ENCODE assay signal across 8 cellular contexts in genomic region chr5:73448072-73448432, GRCh38. TPM values are rescaled to one million over a fixed set of nuclear protein-coding genes. Genes with fewer than 3 reads are reported as not detected.
DNase-seq lines count a peak whose midpoint lies in the region; TF ChIP-seq lines count a peak whose summit lies in the region.

No MANE protein-coding gene starts in this region.

- H3K4me2 ChIP-seq in mesendoderm (ENCODE audit: low read length): peak overlapping the region; percentile 77

- WGBS in HUES64: under 1% methylated on average over 47 of the region's 48 CpGs
- no CpG with 5 or more reads among the region's 48 CpGs for WGBS in mesendoderm (ENCODE audit: extremely low coverage, insufficient coverage, low lambda C conversion rate)

- H2AK5ac ChIP-seq in mesendoderm (ENCODE audit: low read length): no peak overlapping the region

- DNase-seq in NCI-H748 (lab: John Stamatoyannopoulos, UW; ENCODE audit: unreplicated experiment): peak; percentile 74
- no peak for DNase-seq in NCI-H748 treated with DMSO at 0.1 percent for 48 hours (lab: John Stamatoyannopoulos, UW)
- peak in 1 of 2 donors; percentile 65 for DNase-seq in ascending aorta (ENCODE audit: low spot score in 2 of 2)
- peak; percentile 26 for DNase-seq in mesendoderm
- no peak for DNase-seq in NCI-H2081 treated with DMSO at 0.1 percent for 48 hours (lab: John Stamatoyannopoulos, UW)
- no peak for DNase-seq in C1 segment of cervical spinal cord (lab: John Stamatoyannopoulos, UW)
- DNase-seq in dedifferentiated amniotic fluid mesenchymal stem cell (ENCODE audit: extremely low spot score): no peak

- no peak overlapping the region for H2BK120ac ChIP-seq in mesendoderm (ENCODE audit: low read depth, low read length)

- no peak overlapping the region for H3K4ac ChIP-seq in mesendoderm (ENCODE audit: low read depth, low read length)

- no peaks in the 10 kb centered on the region for H3K9me3 ChIP-seq in HUES64 (ENCODE audit: insufficient read depth, low read depth, low read length)
- H3K9me3 ChIP-seq in ascending aorta: no peaks in the 10 kb centered on the region

- no peaks in the 10 kb centered on the region for H3K79me2 ChIP-seq in mesendoderm (ENCODE audit: control insufficient read depth, insufficient read depth, low read length)

- intact Hi-C loops in ascending aorta (cut with DNase I): loop anchor here (2.0 to 5.0 kb wide), 2 partner anchors 29 to 49 kb away; partner anchors contain the start of gene BTF3

- no peak for TF ChIP-seq CTCF in ascending aorta (IDR thresholded peaks at IDR 0.05)

- no peak overlapping the region for H4K8ac ChIP-seq in mesendoderm (ENCODE audit: low read depth, low read length)

- H3K27me3 ChIP-seq in HUES64 (ENCODE audit: insufficient read depth, low read length) (peaks cover 96% of the 10 kb centered on the region), ascending aorta (no peaks in the 10 kb centered on the region), mesendoderm (ENCODE audit: insufficient read depth, low read length, poor library complexity) (peaks cover 55% of the 10 kb centered on the region)

- H3K36me3 ChIP-seq in HUES64 (ENCODE audit: insufficient read depth, low read length) (no peaks in the 10 kb centered on the region), ascending aorta (peaks cover 0 to 8% of the 10 kb centered on the region in 2 donors), mesendoderm (ENCODE audit: control insufficient read depth, insufficient read depth, low read length) (no peaks in the 10 kb centered on the region)

- H2BK5ac ChIP-seq in mesendoderm (ENCODE audit: low read length): no peak overlapping the region

- H3K56ac ChIP-seq in mesendoderm (ENCODE audit: low read length): peak overlapping the region; percentile 69

- H3K4me1 ChIP-seq in HUES64 (ENCODE audit: insufficient read depth, low read length) (peaks cover 13% of the 10 kb centered on the region), ascending aorta (peaks cover 3 to 13% of the 10 kb centered on the region in 2 donors), mesendoderm (ENCODE audit: control insufficient read depth, low read depth, low read length) (no peaks in the 10 kb centered on the region)

- H2BK15ac ChIP-seq in mesendoderm (replicated peaks; ENCODE audit: low read depth): no peak overlapping the region

- H3K9ac ChIP-seq in HUES64 (ENCODE audit: low read depth, low read length): no peak overlapping the region
- H3K9ac ChIP-seq in mesendoderm (ENCODE audit: low read length): no peak overlapping the region

- H3K18ac ChIP-seq in mesendoderm (ENCODE audit: low read length): no peak overlapping the region

- H3K23ac ChIP-seq in mesendoderm (ENCODE audit: low read length): no peak overlapping the region

- no peaks in the 10 kb centered on the region for H3K79me1 ChIP-seq in mesendoderm (ENCODE audit: low read length)

- no peak overlapping the region for H4K5ac ChIP-seq in mesendoderm (ENCODE audit: low read length)

- H3K27ac ChIP-seq in HUES64 (ENCODE audit: low read depth, low read length) (no peak overlapping the region), ascending aorta (peak overlapping the region; percentile 89 to 96), mesendoderm (ENCODE audit: low read depth, low read length) (no peak overlapping the region)

- peak overlapping the region; percentile 48 for H3K4me3 ChIP-seq in HUES64 (ENCODE audit: low read length)
- H3K4me3 ChIP-seq in ascending aorta: peak overlapping the region; percentile 68 to 86
- H3K4me3 ChIP-seq in mesendoderm (ENCODE audit: low read length): no peak overlapping the region

RNA-seq across cellular contexts. Expression of gene FOXD1, which starts 0.5 kb away (rescaled TPM):
- polyA plus RNA-seq in HUES64 (2013, experiment 1 of 2): 0.60 TPM
- polyA plus RNA-seq in HUES64 (2013, experiment 2 of 2): 1.3 TPM
- 7.1 TPM for total RNA-seq in ascending aorta
- 0.25 TPM for polyA plus RNA-seq in mesendoderm (2013, experiment 1 of 2)
- 0.21 TPM for polyA plus RNA-seq in mesendoderm (2013, experiment 2 of 2)

RNA-seq across cellular contexts. Expression of gene BTF3, which starts 50.2 kb away (rescaled TPM):
- 759 TPM for polyA plus RNA-seq in HUES64 (2013, experiment 1 of 2)
- 803 TPM for polyA plus RNA-seq in HUES64 (2013, experiment 2 of 2)
- 235 TPM for total RNA-seq in ascending aorta
- polyA plus RNA-seq in mesendoderm (2013, experiment 1 of 2): 1,570 TPM
- 1,558 TPM for polyA plus RNA-seq in mesendoderm (2013, experiment 2 of 2)

Comparison
In these comparisons a context has a peak if more than half of its experiments do, and no peak if none do; other contexts are left out.
1. DNase-seq: peak in NCI-H748 (single experiment) and mesendoderm (single experiment); none in NCI-H748 treated with DMSO at 0.1 percent for 48 hours (single experiment), NCI-H2081 treated with DMSO at 0.1 percent for 48 hours (single experiment), C1 segment of cervical spinal cord (0 of 14) and dedifferentiated amniotic fluid mesenchymal stem cell (single experiment).
2. H3K27ac ChIP-seq: peak in ascending aorta (2 of 2); none in HUES64 (single experiment) and mesendoderm (single experiment).